1 cellular context compared by ENCODE assay signal in the genomic region with DNA sequence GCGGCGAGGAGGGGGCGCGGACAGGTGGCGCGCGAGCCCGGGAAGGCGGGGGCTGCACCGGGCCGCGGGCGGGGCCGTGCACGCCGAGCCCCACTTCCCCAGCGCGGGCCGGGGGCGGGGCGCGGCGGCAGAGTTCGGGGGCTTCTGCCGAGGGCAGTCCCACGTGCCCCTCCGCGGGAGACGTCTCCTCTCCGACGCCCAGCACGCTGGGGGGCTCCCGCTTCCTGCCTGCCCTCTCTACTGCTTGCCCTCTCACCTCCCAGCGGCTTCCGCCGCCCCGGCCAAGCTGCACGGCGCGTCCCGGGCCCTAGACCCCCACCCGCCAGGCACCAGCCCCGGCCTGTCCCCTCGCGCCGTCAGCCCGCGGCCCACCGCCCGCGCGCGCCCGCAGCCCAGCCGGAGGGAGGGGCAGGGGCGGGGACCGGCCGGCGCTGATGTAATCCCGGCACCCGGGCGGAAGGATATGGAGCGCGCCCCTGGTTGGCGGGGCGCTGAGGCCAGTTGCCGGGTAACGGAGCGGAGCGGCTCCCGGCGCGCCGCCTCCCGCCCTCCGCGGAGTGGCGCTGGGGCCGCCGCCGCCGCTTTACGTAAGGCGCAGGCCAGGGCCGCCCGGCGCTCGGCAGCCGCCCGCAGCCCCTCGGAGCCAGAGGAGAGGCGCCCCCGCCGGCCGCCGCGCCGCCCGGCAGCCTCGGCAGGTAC.
TF ChIP-seq lines count a peak whose summit lies in the region.

A gene with protein sequence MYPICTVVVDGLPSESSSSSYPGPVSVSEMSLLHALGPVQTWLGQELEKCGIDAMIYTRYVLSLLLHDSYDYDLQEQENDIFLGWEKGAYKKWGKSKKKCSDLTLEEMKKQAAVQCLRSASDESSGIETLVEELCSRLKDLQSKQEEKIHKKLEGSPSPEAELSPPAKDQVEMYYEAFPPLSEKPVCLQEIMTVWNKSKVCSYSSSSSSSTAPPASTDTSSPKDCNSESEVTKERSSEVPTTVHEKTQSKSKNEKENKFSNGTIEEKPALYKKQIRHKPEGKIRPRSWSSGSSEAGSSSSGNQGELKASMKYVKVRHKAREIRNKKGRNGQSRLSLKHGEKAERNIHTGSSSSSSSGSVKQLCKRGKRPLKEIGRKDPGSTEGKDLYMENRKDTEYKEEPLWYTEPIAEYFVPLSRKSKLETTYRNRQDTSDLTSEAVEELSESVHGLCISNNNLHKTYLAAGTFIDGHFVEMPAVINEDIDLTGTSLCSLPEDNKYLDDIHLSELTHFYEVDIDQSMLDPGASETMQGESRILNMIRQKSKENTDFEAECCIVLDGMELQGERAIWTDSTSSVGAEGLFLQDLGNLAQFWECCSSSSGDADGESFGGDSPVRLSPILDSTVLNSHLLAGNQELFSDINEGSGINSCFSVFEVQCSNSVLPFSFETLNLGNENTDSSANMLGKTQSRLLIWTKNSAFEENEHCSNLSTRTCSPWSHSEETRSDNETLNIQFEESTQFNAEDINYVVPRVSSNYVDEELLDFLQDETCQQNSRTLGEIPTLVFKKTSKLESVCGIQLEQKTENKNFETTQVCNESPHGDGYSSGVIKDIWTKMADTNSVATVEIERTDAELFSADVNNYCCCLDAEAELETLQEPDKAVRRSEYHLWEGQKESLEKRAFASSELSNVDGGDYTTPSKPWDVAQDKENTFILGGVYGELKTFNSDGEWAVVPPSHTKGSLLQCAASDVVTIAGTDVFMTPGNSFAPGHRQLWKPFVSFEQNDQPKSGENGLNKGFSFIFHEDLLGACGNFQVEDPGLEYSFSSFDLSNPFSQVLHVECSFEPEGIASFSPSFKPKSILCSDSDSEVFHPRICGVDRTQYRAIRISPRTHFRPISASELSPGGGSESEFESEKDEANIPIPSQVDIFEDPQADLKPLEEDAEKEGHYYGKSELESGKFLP (N-terminal part only) (plus strand): TSS at position 581 of the 699 bp plus-strand sequence. CDS start 41,727 bp downstream, outside the sequence.

TF ChIP-seq in HepG2, 621 proteins besides CTCF, POLR2A, EP300 and RAD21 (continued from another document and continues in another):
- TF ChIP-seq, protein P1, sequence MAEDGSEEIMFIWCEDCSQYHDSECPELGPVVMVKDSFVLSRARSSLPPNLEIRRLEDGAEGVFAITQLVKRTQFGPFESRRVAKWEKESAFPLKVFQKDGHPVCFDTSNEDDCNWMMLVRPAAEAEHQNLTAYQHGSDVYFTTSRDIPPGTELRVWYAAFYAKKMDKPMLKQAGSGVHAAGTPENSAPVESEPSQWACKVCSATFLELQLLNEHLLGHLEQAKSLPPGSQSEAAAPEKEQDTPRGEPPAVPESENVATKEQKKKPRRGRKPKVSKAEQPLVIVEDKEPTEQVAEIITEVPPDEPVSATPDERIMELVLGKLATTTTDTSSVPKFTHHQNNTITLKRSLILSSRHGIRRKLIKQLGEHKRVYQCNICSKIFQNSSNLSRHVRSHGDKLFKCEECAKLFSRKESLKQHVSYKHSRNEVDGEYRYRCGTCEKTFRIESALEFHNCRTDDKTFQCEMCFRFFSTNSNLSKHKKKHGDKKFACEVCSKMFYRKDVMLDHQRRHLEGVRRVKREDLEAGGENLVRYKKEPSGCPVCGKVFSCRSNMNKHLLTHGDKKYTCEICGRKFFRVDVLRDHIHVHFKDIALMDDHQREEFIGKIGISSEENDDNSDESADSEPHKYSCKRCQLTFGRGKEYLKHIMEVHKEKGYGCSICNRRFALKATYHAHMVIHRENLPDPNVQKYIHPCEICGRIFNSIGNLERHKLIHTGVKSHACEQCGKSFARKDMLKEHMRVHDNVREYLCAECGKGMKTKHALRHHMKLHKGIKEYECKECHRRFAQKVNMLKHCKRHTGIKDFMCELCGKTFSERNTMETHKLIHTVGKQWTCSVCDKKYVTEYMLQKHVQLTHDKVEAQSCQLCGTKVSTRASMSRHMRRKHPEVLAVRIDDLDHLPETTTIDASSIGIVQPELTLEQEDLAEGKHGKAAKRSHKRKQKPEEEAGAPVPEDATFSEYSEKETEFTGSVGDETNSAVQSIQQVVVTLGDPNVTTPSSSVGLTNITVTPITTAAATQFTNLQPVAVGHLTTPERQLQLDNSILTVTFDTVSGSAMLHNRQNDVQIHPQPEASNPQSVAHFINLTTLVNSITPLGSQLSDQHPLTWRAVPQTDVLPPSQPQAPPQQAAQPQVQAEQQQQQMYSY (CRISPR knock-in tag; IDR thresholded peaks at IDR 0.05): no peak
- TF ChIP-seq KLF6 (CRISPR knock-in tag; IDR thresholded peaks at IDR 0.05) (peak; percentile 76; the same call in 1 of the 2 replicates), NFRKB (IDR thresholded peaks at IDR 0.05) (no peak), NFKBIZ (CRISPR knock-in tag; IDR thresholded peaks at IDR 0.05) (no peak), HOXA5 (CRISPR knock-in tag; IDR thresholded peaks at IDR 0.05) (no peak), ZNF30 (CRISPR knock-in tag; IDR thresholded peaks at IDR 0.05) (no peak), TARDBP (CRISPR knock-in tag; IDR thresholded peaks at IDR 0.05) (no peak; the same call in 1 of the 2 replicates), JUND (CRISPR knock-in tag; IDR thresholded peaks at IDR 0.05) (0 out of 2 replicates have a peak, but pooled peaks have one; percentile 40), ELF3 (CRISPR knock-in tag; IDR thresholded peaks at IDR 0.05) (peak; percentile 71), ZNF12 (CRISPR knock-in tag; IDR thresholded peaks at IDR 0.05) (no peak), ZNF382 (CRISPR knock-in tag; IDR thresholded peaks at IDR 0.05; ENCODE audit: borderline replicate concordance) (no peak), ZMYM2 (CRISPR knock-in tag; IDR thresholded peaks at IDR 0.05) (no peak), FOXA1 (IDR thresholded peaks at IDR 0.05) (no peak), FOXA1 (CRISPR knock-in tag; IDR thresholded peaks at IDR 0.05) (no peak), CHD2 (IDR thresholded peaks at IDR 0.05; ENCODE audit: low read depth, low read length) (peak; percentile 86), ELF1 (CRISPR knock-in tag; IDR thresholded peaks at IDR 0.05) (no peak), ZNF746 (CRISPR knock-in tag; IDR thresholded peaks at IDR 0.05) (peak; percentile 60), ZFY (CRISPR knock-in tag; IDR thresholded peaks at IDR 0.05) (peak; percentile 85), CREB1 (IDR thresholded peaks at IDR 0.05) (no peak; the same call in 1 of the 2 replicates), CREB1 (CRISPR knock-in tag; IDR thresholded peaks at IDR 0.05) (no peak), MEIS1 (CRISPR knock-in tag; IDR thresholded peaks at IDR 0.05; ENCODE audit: borderline replicate concordance) (no peak), FOXK1 (CRISPR knock-in tag; IDR thresholded peaks at IDR 0.05; ENCODE audit: borderline replicate concordance, low read depth) (peak; percentile 50; the same call in 1 of the 2 replicates), SUZ12 (IDR thresholded peaks at IDR 0.05; ENCODE audit: low read depth, low read length) (no peak), SOX6 (IDR thresholded peaks at IDR 0.05) (no peak), SOX6 (CRISPR knock-in tag; IDR thresholded peaks at IDR 0.05) (no peak), CAMTA2 (CRISPR knock-in tag; IDR thresholded peaks at IDR 0.05; ENCODE audit: borderline replicate concordance) (no peak), PAX8 (CRISPR knock-in tag; IDR thresholded peaks at IDR 0.05; ENCODE audit: borderline replicate concordance) (peak; percentile 53; the same call in 1 of the 2 replicates), ZFP36L2 (CRISPR knock-in tag; IDR thresholded peaks at IDR 0.05) (no peak)
- TF ChIP-seq, protein P2, sequence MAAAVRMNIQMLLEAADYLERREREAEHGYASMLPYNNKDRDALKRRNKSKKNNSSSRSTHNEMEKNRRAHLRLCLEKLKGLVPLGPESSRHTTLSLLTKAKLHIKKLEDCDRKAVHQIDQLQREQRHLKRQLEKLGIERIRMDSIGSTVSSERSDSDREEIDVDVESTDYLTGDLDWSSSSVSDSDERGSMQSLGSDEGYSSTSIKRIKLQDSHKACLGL (CRISPR knock-in tag; IDR thresholded peaks at IDR 0.05): no peak
- TF ChIP-seq, protein P3, sequence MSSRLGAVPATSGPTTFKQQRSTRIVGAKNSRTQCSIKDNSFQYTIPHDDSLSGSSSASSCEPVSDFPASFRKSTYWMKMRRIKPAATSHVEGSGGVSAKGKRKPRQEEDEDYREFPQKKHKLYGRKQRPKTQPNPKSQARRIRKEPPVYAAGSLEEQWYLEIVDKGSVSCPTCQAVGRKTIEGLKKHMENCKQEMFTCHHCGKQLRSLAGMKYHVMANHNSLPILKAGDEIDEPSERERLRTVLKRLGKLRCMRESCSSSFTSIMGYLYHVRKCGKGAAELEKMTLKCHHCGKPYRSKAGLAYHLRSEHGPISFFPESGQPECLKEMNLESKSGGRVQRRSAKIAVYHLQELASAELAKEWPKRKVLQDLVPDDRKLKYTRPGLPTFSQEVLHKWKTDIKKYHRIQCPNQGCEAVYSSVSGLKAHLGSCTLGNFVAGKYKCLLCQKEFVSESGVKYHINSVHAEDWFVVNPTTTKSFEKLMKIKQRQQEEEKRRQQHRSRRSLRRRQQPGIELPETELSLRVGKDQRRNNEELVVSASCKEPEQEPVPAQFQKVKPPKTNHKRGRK (CRISPR knock-in tag; IDR thresholded peaks at IDR 0.05): no peak
- TF ChIP-seq, protein P4, sequence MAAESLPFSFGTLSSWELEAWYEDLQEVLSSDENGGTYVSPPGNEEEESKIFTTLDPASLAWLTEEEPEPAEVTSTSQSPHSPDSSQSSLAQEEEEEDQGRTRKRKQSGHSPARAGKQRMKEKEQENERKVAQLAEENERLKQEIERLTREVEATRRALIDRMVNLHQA (CRISPR knock-in tag; IDR thresholded peaks at IDR 0.05): no peak
- TF ChIP-seq, protein P5, sequence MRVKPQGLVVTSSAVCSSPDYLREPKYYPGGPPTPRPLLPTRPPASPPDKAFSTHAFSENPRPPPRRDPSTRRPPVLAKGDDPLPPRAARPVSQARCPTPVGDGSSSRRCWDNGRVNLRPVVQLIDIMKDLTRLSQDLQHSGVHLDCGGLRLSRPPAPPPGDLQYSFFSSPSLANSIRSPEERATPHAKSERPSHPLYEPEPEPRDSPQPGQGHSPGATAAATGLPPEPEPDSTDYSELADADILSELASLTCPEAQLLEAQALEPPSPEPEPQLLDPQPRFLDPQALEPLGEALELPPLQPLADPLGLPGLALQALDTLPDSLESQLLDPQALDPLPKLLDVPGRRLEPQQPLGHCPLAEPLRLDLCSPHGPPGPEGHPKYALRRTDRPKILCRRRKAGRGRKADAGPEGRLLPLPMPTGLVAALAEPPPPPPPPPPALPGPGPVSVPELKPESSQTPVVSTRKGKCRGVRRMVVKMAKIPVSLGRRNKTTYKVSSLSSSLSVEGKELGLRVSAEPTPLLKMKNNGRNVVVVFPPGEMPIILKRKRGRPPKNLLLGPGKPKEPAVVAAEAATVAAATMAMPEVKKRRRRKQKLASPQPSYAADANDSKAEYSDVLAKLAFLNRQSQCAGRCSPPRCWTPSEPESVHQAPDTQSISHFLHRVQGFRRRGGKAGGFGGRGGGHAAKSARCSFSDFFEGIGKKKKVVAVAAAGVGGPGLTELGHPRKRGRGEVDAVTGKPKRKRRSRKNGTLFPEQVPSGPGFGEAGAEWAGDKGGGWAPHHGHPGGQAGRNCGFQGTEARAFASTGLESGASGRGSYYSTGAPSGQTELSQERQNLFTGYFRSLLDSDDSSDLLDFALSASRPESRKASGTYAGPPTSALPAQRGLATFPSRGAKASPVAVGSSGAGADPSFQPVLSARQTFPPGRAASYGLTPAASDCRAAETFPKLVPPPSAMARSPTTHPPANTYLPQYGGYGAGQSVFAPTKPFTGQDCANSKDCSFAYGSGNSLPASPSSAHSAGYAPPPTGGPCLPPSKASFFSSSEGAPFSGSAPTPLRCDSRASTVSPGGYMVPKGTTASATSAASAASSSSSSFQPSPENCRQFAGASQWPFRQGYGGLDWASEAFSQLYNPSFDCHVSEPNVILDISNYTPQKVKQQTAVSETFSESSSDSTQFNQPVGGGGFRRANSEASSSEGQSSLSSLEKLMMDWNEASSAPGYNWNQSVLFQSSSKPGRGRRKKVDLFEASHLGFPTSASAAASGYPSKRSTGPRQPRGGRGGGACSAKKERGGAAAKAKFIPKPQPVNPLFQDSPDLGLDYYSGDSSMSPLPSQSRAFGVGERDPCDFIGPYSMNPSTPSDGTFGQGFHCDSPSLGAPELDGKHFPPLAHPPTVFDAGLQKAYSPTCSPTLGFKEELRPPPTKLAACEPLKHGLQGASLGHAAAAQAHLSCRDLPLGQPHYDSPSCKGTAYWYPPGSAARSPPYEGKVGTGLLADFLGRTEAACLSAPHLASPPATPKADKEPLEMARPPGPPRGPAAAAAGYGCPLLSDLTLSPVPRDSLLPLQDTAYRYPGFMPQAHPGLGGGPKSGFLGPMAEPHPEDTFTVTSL (CRISPR knock-in tag; IDR thresholded peaks at IDR 0.05; ENCODE audit: borderline replicate concordance): no peak
- TF ChIP-seq, protein P6, sequence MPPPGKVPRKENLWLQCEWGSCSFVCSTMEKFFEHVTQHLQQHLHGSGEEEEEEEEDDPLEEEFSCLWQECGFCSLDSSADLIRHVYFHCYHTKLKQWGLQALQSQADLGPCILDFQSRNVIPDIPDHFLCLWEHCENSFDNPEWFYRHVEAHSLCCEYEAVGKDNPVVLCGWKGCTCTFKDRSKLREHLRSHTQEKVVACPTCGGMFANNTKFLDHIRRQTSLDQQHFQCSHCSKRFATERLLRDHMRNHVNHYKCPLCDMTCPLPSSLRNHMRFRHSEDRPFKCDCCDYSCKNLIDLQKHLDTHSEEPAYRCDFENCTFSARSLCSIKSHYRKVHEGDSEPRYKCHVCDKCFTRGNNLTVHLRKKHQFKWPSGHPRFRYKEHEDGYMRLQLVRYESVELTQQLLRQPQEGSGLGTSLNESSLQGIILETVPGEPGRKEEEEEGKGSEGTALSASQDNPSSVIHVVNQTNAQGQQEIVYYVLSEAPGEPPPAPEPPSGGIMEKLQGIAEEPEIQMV (CRISPR knock-in tag; IDR thresholded peaks at IDR 0.05; ENCODE audit: low read depth): peak; percentile 66
- TF ChIP-seq, protein P7, sequence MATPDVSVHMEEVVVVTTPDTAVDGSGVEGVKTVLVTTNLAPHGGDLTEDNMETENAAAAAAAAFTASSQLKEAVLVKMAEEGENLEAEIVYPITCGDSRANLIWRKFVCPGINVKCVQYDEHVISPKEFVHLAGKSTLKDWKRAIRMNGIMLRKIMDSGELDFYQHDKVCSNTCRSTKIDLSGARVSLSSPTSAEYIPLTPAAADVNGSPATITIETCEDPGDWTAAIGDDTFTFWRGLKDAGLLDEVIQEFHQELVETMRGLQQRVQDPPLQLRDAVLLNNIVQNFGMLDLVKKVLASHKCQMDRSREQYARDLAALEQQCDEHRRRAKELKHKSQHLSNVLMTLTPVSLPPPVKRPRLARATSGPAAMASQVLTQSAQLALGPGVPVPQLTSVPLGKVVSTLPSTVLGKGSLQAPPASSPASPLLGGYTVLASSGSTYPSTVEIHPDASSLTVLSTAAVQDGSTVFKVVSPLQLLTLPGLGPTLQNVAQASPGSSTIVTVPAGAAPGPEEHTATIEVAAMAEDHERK (CRISPR knock-in tag; IDR thresholded peaks at IDR 0.05; ENCODE audit: low read depth): peak; percentile 70
- TF ChIP-seq, protein P8, sequence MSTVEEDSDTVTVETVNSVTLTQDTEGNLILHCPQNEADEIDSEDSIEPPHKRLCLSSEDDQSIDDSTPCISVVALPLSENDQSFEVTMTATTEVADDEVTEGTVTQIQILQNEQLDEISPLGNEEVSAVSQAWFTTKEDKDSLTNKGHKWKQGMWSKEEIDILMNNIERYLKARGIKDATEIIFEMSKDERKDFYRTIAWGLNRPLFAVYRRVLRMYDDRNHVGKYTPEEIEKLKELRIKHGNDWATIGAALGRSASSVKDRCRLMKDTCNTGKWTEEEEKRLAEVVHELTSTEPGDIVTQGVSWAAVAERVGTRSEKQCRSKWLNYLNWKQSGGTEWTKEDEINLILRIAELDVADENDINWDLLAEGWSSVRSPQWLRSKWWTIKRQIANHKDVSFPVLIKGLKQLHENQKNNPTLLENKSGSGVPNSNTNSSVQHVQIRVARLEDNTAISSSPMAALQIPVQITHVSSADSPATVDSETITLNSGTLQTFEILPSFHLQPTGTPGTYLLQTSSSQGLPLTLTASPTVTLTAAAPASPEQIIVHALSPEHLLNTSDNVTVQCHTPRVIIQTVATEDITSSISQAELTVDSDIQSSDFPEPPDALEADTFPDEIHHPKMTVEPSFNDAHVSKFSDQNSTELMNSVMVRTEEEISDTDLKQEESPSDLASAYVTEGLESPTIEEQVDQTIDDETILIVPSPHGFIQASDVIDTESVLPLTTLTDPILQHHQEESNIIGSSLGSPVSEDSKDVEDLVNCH (CRISPR knock-in tag; IDR thresholded peaks at IDR 0.05): no peak
